8 cellular contexts compared by ENCODE assay signal in genomic region chr12:108633081-108633533, GRCh38. TPM values are rescaled to one million over a fixed set of nuclear protein-coding genes. Genes with fewer than 3 reads are reported as not detected.
DNase-seq lines count a peak whose midpoint lies in the region; ATAC-seq and TF ChIP-seq lines count a peak whose summit lies in the region.

No MANE protein-coding gene starts in this region.

- TF ChIP-seq POLR2A in breast epithelium (IDR thresholded peaks at IDR 0.05), result no peak

- no peak overlapping the region for H3K4me2 ChIP-seq in mammary epithelial cell (ENCODE audit: insufficient read depth, low read depth, low read length)
- H3K4me2 ChIP-seq in mesenchymal stem cell (ENCODE audit: low read length, poor library complexity, severe bottlenecking), result no peak overlapping the region
- H3K4me2 ChIP-seq in mesendoderm (ENCODE audit: low read length), result no peak overlapping the region

- peak overlapping the region; percentile 90 for H4K91ac ChIP-seq in mesenchymal stem cell (ENCODE audit: low read length)

- no peak overlapping the region for H2BK5ac ChIP-seq in mesenchymal stem cell (ENCODE audit: low read depth, low read length, poor library complexity, severe bottlenecking)
- H2BK5ac ChIP-seq in mesendoderm (ENCODE audit: low read length), result no peak overlapping the region

- H3K14ac ChIP-seq in mesenchymal stem cell (ENCODE audit: low read length in 2 of 2), result no peak overlapping the region

- intact Hi-C loops in breast epithelium (cut with DNase I; ENCODE audit: low total_unique reads) (no loop called here), mammary epithelial cell (cut with micrococcal nuclease) (no loop called here)

- H2AK5ac ChIP-seq in mesenchymal stem cell (ENCODE audit: low read length, severe bottlenecking), result no peak overlapping the region
- no peak overlapping the region for H2AK5ac ChIP-seq in mesendoderm (ENCODE audit: low read length)

- in situ Hi-C loops in mammary epithelial cell (cut with MboI; ENCODE audit: low sequenced_read_pairs in 2 of 2), result loop anchor here in 1 of 2 donors (25.0 kb wide), 2 partner anchors 329 to 454 kb away; partner anchors contain the start of genes ALKBH2 and UNG

- dilution Hi-C loops in mammary epithelial cell (cut with HindIII; ENCODE audit: low sequenced_read_pairs), result no loop called here

- no peak overlapping the region for H2AFZ ChIP-seq in mammary epithelial cell (ENCODE audit: low read depth, low read length)
- H2AFZ ChIP-seq in mesenchymal stem cell (ENCODE audit: low read depth, low read length), result no peak overlapping the region

- TF ChIP-seq CTCF in breast epithelium (IDR thresholded peaks at IDR 0.05) (no peak), mammary epithelial cell (conservative IDR thresholded peaks at IDR 0.05 in 1 of 2, IDR thresholded peaks at IDR 0.05 in 1 of 2; ENCODE audit: extremely low read depth in 1 of 2, insufficient read depth in 1 of 2, low read depth in 1 of 2, low read length in 2 of 2) (no peak), thoracic aorta (IDR thresholded peaks at IDR 0.05) (no peak)

- H2BK15ac ChIP-seq in mesenchymal stem cell (ENCODE audit: low read depth, poor library complexity, severe bottlenecking), result no peak overlapping the region
- H2BK15ac ChIP-seq in mesendoderm (replicated peaks; ENCODE audit: low read depth), result no peak overlapping the region

- no peak overlapping the region for H3K18ac ChIP-seq in mesenchymal stem cell (ENCODE audit: low read depth in 1 of 2, low read length in 2 of 2)
- no peak overlapping the region for H3K18ac ChIP-seq in mesendoderm (ENCODE audit: low read length)

- no peak overlapping the region for H3K27ac ChIP-seq in breast epithelium
- H3K27ac ChIP-seq in mammary epithelial cell (ENCODE audit: insufficient read depth, low read depth, low read length), result no peak overlapping the region
- H3K27ac ChIP-seq in mesenchymal stem cell (ENCODE audit: low read length, poor library complexity, severe bottlenecking), result no peak overlapping the region
- H3K27ac ChIP-seq in thoracic aorta, result peak overlapping the region in 1 of 2 donors; percentile 15
- no peak overlapping the region for H3K27ac ChIP-seq in mesendoderm (ENCODE audit: low read depth, low read length)

- H3K56ac ChIP-seq in mesendoderm (ENCODE audit: low read length), result no peak overlapping the region

- no peak overlapping the region for H2BK12ac ChIP-seq in mesenchymal stem cell (ENCODE audit: low read length in 2 of 2)

- no peaks in the 10 kb centered on the region for H3K79me2 ChIP-seq in mammary epithelial cell (ENCODE audit: insufficient read depth, low read length)
- H3K79me2 ChIP-seq in mesendoderm (ENCODE audit: control insufficient read depth, insufficient read depth, low read length), result no peaks in the 10 kb centered on the region

- no peaks in the 10 kb centered on the region for H3K36me3 ChIP-seq in breast epithelium
- no peaks in the 10 kb centered on the region for H3K36me3 ChIP-seq in mammary epithelial cell (ENCODE audit: insufficient read depth, low read length)
- H3K36me3 ChIP-seq in mesenchymal stem cell (ENCODE audit: control insufficient read depth in 1 of 2, insufficient read depth in 2 of 2, low read depth in 1 of 2, low read length in 2 of 2), result peaks cover 0 to 2% of the 10 kb centered on the region in 2 experiments
- H3K36me3 ChIP-seq in thoracic aorta, result no peaks in the 10 kb centered on the region
- no peaks in the 10 kb centered on the region for H3K36me3 ChIP-seq in mesendoderm (ENCODE audit: control insufficient read depth, insufficient read depth, low read length)

- H3K9ac ChIP-seq in mammary epithelial cell (ENCODE audit: insufficient read depth, low read length) (no peak overlapping the region), mesenchymal stem cell (ENCODE audit: low read length) (no peak overlapping the region), mesendoderm (ENCODE audit: low read length) (no peak overlapping the region)

- H2BK120ac ChIP-seq in mesenchymal stem cell (ENCODE audit: low read depth, low read length) (peak overlapping the region; percentile 51), mesendoderm (ENCODE audit: low read depth, low read length) (no peak overlapping the region)

- no peak overlapping the region for H4K8ac ChIP-seq in mesenchymal stem cell (ENCODE audit: low read length)
- no peak overlapping the region for H4K8ac ChIP-seq in mesendoderm (ENCODE audit: low read depth, low read length)

- H3K9me3 ChIP-seq in breast epithelium, result no peaks in the 10 kb centered on the region
- no peaks in the 10 kb centered on the region for H3K9me3 ChIP-seq in mammary epithelial cell (replicated peaks; ENCODE audit: insufficient read depth, low read length)
- H3K9me3 ChIP-seq in mesenchymal stem cell (ENCODE audit: control insufficient read depth, low read length), result no peaks in the 10 kb centered on the region
- no peaks in the 10 kb centered on the region for H3K9me3 ChIP-seq in thoracic aorta

- no peak overlapping the region for H4K5ac ChIP-seq in mesendoderm (ENCODE audit: low read length)

- 89% methylated on average over 7 of the region's 7 CpGs for WGBS in mammary epithelial cell (ENCODE audit: low coverage, missing lambda C conversion rate)
- 97% methylated on average over 7 of the region's 7 CpGs for WGBS in mesenchymal stem cell
- WGBS in mesendoderm (ENCODE audit: extremely low coverage, insufficient coverage, low lambda C conversion rate), result no CpG with 5 or more reads among the region's 7 CpGs

- no peaks in the 10 kb centered on the region for H3K4me1 ChIP-seq in breast epithelium
- peaks cover 31% of the 10 kb centered on the region for H3K4me1 ChIP-seq in mammary epithelial cell (ENCODE audit: insufficient read depth, low read length)
- peaks cover 56% of the 10 kb centered on the region for H3K4me1 ChIP-seq in mesenchymal stem cell (ENCODE audit: control insufficient read depth, insufficient read depth, low read depth, low read length)
- H3K4me1 ChIP-seq in thoracic aorta (ENCODE audit: control insufficient read depth in 1 of 2, low read depth in 2 of 2), result peaks cover 13 to 18% of the 10 kb centered on the region in 2 donors
- H3K4me1 ChIP-seq in mesendoderm (ENCODE audit: control insufficient read depth, low read depth, low read length), result peaks cover under 1% of the 10 kb centered on the region

- H3K27me3 ChIP-seq in breast epithelium (no peaks in the 10 kb centered on the region), mammary epithelial cell (ENCODE audit: insufficient read depth, low read length) (no peaks in the 10 kb centered on the region), mesenchymal stem cell (ENCODE audit: control insufficient read depth in 1 of 2, insufficient read depth in 1 of 2, low read length in 2 of 2) (no peaks in the 10 kb centered on the region), thoracic aorta (replicated peaks; ENCODE audit: insufficient read depth) (no peaks in the 10 kb centered on the region), mesendoderm (ENCODE audit: insufficient read depth, low read length, poor library complexity) (no peaks in the 10 kb centered on the region)

- H4K20me1 ChIP-seq in mammary epithelial cell (ENCODE audit: insufficient read depth, low read length), result no peaks in the 10 kb centered on the region

- ATAC-seq in thoracic aorta (ENCODE audit: insufficient number of reproducible peaks, low FRiP score, low read depth), result no peak

- peak overlapping the region; percentile 13 to 31 (median 29) for H3K4me3 ChIP-seq in breast epithelium
- H3K4me3 ChIP-seq in mammary epithelial cell (replicated peaks in 1 of 3; ENCODE audit: insufficient read depth in 1 of 3, low read depth in 2 of 3, low read length in 3 of 3), result no peak overlapping the region
- no peak overlapping the region for H3K4me3 ChIP-seq in mesenchymal stem cell (ENCODE audit: insufficient read depth in 1 of 2, low read depth in 1 of 2, low read length in 2 of 2)
- H3K4me3 ChIP-seq in thoracic aorta, result peak overlapping the region; percentile 59
- no peak overlapping the region for H3K4me3 ChIP-seq in mesendoderm (ENCODE audit: low read length)

- H3K79me1 ChIP-seq in mesenchymal stem cell (replicated peaks; ENCODE audit: low read length, poor library complexity, severe bottlenecking) (no peaks in the 10 kb centered on the region), mesendoderm (ENCODE audit: low read length) (no peaks in the 10 kb centered on the region)

- DNase-seq in breast epithelium (ENCODE audit: low spot score in 2 of 2), result no peak
- DNase-seq in mammary epithelial cell, result no peak
- peak; percentile 40 to 43 for DNase-seq in activated T-cell treated with anti-CD3 and anti-CD28 coated beads, Interleukin-2, amount 50 U/mL, for 48 hours
- DNase-seq in mesenchymal stem cell, result no peak
- no peak for DNase-seq in thoracic aorta (ENCODE audit: low spot score)
- no peak for DNase-seq in NCI-H1436 (lab: John Stamatoyannopoulos, UW)
- no peak for DNase-seq in mesendoderm
- DNase-seq in NCI-H510A (lab: John Stamatoyannopoulos, UW), result no peak

- CTCF ChIA-PET in mammary epithelial cell (lab: Charles Lee; ENCODE audit: low non-redundant PET), result no interaction called here

- no TSS peak for BruUV-seq in mammary epithelial cell (replicated peaks; lab: Mats Ljungman, UMichigan)

- H3K23ac ChIP-seq in mesenchymal stem cell (ENCODE audit: low read length in 2 of 2) (no peak overlapping the region), mesendoderm (ENCODE audit: low read length) (no peak overlapping the region)

- H3K4ac ChIP-seq in mesenchymal stem cell (ENCODE audit: low read depth in 1 of 2, low read length in 2 of 2) (no peak overlapping the region), mesendoderm (ENCODE audit: low read depth, low read length) (no peak overlapping the region)

RNA-seq across cellular contexts. Expression of gene SELPLG, which starts 0.6 kb away (rescaled TPM):
- total RNA-seq in breast epithelium (10 to 100 TPM in 1 of 3 donors, 1 to 10 TPM in 2; 5.2 to 16.6 (median 6.7) TPM), mammary epithelial cell (under 1 TPM; 0.47 to 0.50 TPM), thoracic aorta (10 to 100 TPM; 14.3 to 17.3 TPM)
- 0.63 TPM for polyA plus RNA-seq in mammary epithelial cell
- not detected for polyA minus RNA-seq in mammary epithelial cell
- 2.0 TPM for polyA plus RNA-seq in mesenchymal stem cell (2013, experiment 1 of 2)
- 2.2 TPM for polyA plus RNA-seq in mesenchymal stem cell (2013, experiment 2 of 2)
- 0.03 TPM for polyA plus RNA-seq in mesendoderm (2013, experiment 1 of 2)
- polyA plus RNA-seq in mesendoderm (2013, experiment 2 of 2), result 0.11 TPM

RNA-seq across cellular contexts. Expression of gene TMEM119, which starts 35.2 kb away (rescaled TPM):
- total RNA-seq in breast epithelium (10 to 100 TPM; 12.1 to 21.0 (median 12.5) TPM), mammary epithelial cell (1 to 10 TPM in 1 of 2 donors, not detected in 1; 1.0 TPM), thoracic aorta (1 to 10 TPM; 4.1 to 4.6 TPM)
- polyA plus RNA-seq in mammary epithelial cell, result not detected
- polyA minus RNA-seq in mammary epithelial cell, result not detected
- polyA plus RNA-seq in mesenchymal stem cell (2013, experiment 1 of 2), result 108 TPM
- polyA plus RNA-seq in mesenchymal stem cell (2013, experiment 2 of 2), result 109 TPM
- 0.14 TPM for polyA plus RNA-seq in mesendoderm (2013, experiment 1 of 2)
- polyA plus RNA-seq in mesendoderm (2013, experiment 2 of 2), result 0.13 TPM

Comparison
In these comparisons a context has a peak if more than half of its experiments do, and no peak if none do; other contexts are left out.
1. H3K4me3 ChIP-seq: peak in breast epithelium (3 of 3) and thoracic aorta (single experiment); none in mammary epithelial cell (0 of 3), mesenchymal stem cell (0 of 2) and mesendoderm (single experiment).
2. RNA of gene SELPLG, which starts 0.6 kb away (total RNA-seq): 14.3 to 17.3 TPM in thoracic aorta and 5.2 to 16.6 TPM in breast epithelium; 0.47 to 0.50 TPM in mammary epithelial cell; every median in the first group is over 4 times any median in the second.
3. DNase-seq: peak in activated T-cell treated with anti-CD3 and anti-CD28 coated beads, Interleukin-2, amount 50 U/mL, for 48 hours (2 of 2); none in breast epithelium (0 of 2), mammary epithelial cell (single experiment), mesenchymal stem cell (single experiment), thoracic aorta (single experiment), NCI-H1436 (single experiment), mesendoderm (single experiment) and NCI-H510A (single experiment).